Comparison of ENCODE assay signal across 9 cellular contexts in genomic region chr9:21172156-21172555, GRCh38. TPM values are rescaled to one million over a fixed set of nuclear protein-coding genes. Genes with fewer than 3 reads are reported as not detected.
"Had no signal": no experiment of that assay in that cellular context is flagged by ENCODE, and none has a peak within 500 bp of the region (broad histone marks: within the 10 kb centered on the region; RNA-seq: fewer than 3 reads in every experiment).

No MANE protein-coding gene starts in this region.

- H3K4me3 ChIP-seq: GM23248, GM23338, HAP-1 had no signal

- H3K4me2 ChIP-seq: GM23338 had no signal

- H2AFZ ChIP-seq: GM23248, GM23338 had no signal

- H3K36me3 ChIP-seq: HAP-1 had no signal

- H3K9me3 ChIP-seq: HAP-1 had no signal

- H3K9ac ChIP-seq: GM23248 had no signal

- DNase-seq: GM23248, GOT3, H7, H9, HCEC 1CT, HFFc6 had no signal

- H3K4me1 ChIP-seq: HAP-1 had no signal

- H3K27ac ChIP-seq: GM23248 had no signal

RNA-seq across cellular contexts. Expression of gene IFNA21, which starts 5.7 kb away (rescaled TPM):
- polyA plus RNA-seq: GM23248, GM23338, H1 had no signal

RNA-seq across cellular contexts. Expression of gene IFNA4, which starts 15.2 kb away (rescaled TPM):
- polyA plus RNA-seq: GM23248, GM23338, H1 had no signal

RNA-seq across cellular contexts. Expression of gene IFNA7, which starts 29.8 kb away (rescaled TPM):
- polyA plus RNA-seq: GM23248, GM23338, H1 had no signal

RNA-seq across cellular contexts. Expression of gene IFNW1, which starts 30.5 kb away (rescaled TPM):
- polyA plus RNA-seq: GM23248, GM23338, H1 had no signal

RNA-seq across cellular contexts. Expression of gene IFNA10, which starts 34.8 kb away (rescaled TPM):
- polyA plus RNA-seq: GM23248, GM23338, H1 had no signal
